1 cellular context compared by ENCODE assay signal in the genomic region with DNA sequence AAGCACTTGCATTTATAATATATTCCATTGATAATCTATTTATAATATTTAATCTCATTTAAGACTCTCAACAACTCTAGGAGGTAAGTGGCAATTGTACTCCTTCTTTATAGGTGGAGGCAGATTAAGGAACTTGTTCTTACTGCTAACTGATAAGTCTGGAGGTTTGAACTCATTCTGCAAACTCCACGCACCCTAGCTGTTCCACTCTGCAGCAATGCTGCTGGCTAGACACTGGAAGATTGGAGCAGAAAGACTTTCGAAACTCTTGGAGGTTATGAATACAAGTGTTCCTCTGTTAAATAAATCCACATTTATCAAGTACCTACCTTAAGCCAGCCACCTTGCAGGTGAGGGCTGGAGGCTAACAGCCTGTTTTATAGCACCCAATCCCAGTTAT.
TF ChIP-seq lines count a peak whose summit lies in the region.

No MANE protein-coding gene starts in this region.

TF ChIP-seq in liver, 16 proteins besides CTCF, POLR2A, EP300 and RAD21 (continued from another document):
- TF ChIP-seq, protein P1, sequence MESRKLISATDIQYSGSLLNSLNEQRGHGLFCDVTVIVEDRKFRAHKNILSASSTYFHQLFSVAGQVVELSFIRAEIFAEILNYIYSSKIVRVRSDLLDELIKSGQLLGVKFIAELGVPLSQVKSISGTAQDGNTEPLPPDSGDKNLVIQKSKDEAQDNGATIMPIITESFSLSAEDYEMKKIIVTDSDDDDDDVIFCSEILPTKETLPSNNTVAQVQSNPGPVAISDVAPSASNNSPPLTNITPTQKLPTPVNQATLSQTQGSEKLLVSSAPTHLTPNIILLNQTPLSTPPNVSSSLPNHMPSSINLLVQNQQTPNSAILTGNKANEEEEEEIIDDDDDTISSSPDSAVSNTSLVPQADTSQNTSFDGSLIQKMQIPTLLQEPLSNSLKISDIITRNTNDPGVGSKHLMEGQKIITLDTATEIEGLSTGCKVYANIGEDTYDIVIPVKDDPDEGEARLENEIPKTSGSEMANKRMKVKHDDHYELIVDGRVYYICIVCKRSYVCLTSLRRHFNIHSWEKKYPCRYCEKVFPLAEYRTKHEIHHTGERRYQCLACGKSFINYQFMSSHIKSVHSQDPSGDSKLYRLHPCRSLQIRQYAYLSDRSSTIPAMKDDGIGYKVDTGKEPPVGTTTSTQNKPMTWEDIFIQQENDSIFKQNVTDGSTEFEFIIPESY (IDR thresholded peaks at IDR 0.05): no peak
- TF ChIP-seq RXRA (IDR thresholded peaks at IDR 0.05) (no peak), FOXA2 (IDR thresholded peaks at IDR 0.05) (no peak), GABPA (IDR thresholded peaks at IDR 0.05 in 1 of 2, conservative IDR thresholded peaks at IDR 0.05 in 1 of 2) (no peak)
